In genomic region chr2:11244091-11244826, GRCh38 we compare ENCODE assay signal across 29 cellular contexts.
"Had no signal": no experiment of that assay in that cellular context is flagged by ENCODE, and none has a peak within 500 bp of the region (broad histone marks: within the 10 kb centered on the region; RNA-seq: fewer than 3 reads in every experiment).

No MANE protein-coding gene starts in this region.

- H3K4me3 ChIP-seq: PC-9 had no signal

- DNase-seq: activated CD4-positive, alpha-beta memory T cell treated with anti-CD3 and anti-CD28 coated beads, Interleukin-2, amount 10 ng/mL, durations not matched to agents 7 days and 5 days; activated CD4-positive, alpha-beta T cell treated with anti-CD3 and anti-CD28 coated beads for 1 hour; activated CD4-positive, alpha-beta T cell treated with anti-CD3 and anti-CD28 coated beads for 48 hours; activated CD4-positive, CD25-positive, alpha-beta regulatory T cell; activated CD8-positive, alpha-beta memory T cell treated with anti-CD3 and anti-CD28 coated beads for 24 hours; activated CD8-positive, alpha-beta memory T cell treated with anti-CD3 and anti-CD28 coated beads, Interleukin-2, amount 10 ng/mL, durations not matched to agents 7 days and 5 days; activated CD8-positive, alpha-beta memory T cell treated with anti-CD3 and anti-CD28 coated beads, Interleukin-2, amount 50 U/mL, for 48 hours; activated effector memory CD4-positive, alpha-beta T cell treated with Interleukin-2 at 50 U/mL for 16 hours; activated naive CD4-positive, alpha-beta T cell treated with anti-CD3 and anti-CD28 coated beads, Interleukin-2, amount 10 ng/mL, durations not matched to agents 7 days and 5 days; activated naive CD8-positive, alpha-beta T cell treated with anti-CD3 and anti-CD28 coated beads, Interleukin-2, amount 50 U/mL, for 24 hours; activated T-cell treated with anti-CD3 and anti-CD28 coated beads, Interleukin-2, amount 50 U/mL, for 48 hours; anterior cingulate cortex; caudate nucleus; cerebellar nuclear complex; NCI-H1105; NCI-H1417 treated with DMSO at 0.1 percent for 48 hours; NCI-H187 treated with DMSO at 0.1 percent for 48 hours; NCI-H345; NCI-H524 treated with DMSO at 0.1 percent for 48 hours; PC-9; SIG-M5; T-cell; T-helper 17 cell; T-helper 9 cell had no signal

- H2AFZ ChIP-seq: PC-9 had no signal

- H3K27ac ChIP-seq: PC-9, RWPE1, VCaP had no signal

- FAIRE-seq: bronchial epithelial cell had no signal

- H3K4me2 ChIP-seq: PC-9 had no signal

- ATAC-seq: activated CD8-positive, alpha-beta memory T cell treated with anti-CD3 and anti-CD28 coated beads, Interleukin-2, amount 10 ng/mL, durations not matched to agents 7 days and 5 days; activated naive CD8-positive, alpha-beta T cell treated with anti-CD3 and anti-CD28 coated beads, Interleukin-2, amount 50 U/mL, for 24 hours; Right ventricle myocardium inferior; SK-N-SH treated with all-trans-retinoic acid at 6 μM for 48 hours; T-cell; T-helper 17 cell had no signal
